In the genomic region with DNA sequence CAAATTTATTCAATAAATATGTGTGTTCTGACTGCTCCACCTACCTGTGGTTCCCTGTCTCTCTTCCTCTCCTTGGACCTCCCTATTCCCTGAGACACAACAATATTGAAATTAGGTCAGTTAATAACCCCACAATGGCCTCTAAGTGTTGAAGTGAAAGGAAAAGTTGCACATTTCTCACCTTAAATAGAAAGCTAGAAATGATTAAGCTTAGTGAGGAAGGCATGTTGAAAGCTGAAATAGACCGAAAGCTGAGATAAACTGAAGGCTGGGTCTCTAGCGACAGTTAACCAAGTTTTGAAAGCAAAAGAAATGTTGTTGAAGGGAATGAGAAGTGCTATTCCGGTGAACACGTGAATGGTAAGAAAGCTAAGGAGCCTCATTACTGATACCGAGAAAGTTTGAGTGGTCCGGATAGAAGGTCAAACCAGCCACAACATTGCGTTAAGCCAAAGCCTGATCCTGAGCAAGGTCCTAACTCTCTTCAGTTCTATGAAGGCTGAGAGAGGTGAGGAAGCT, we compare ENCODE assay signal across 11 cellular contexts. TPM values are rescaled to one million over a fixed set of nuclear protein-coding genes. Genes with fewer than 3 reads are reported as not detected.
DNase-seq lines count a peak whose midpoint lies in the region; ATAC-seq and TF ChIP-seq lines count a peak whose summit lies in the region.
"Had no signal": no experiment of that assay in that cellular context is flagged by ENCODE, and none has a peak within 500 bp of the region (broad histone marks: within the 10 kb centered on the region; RNA-seq: fewer than 3 reads in every experiment).

No MANE protein-coding gene starts in this region.

- H3K4me3 ChIP-seq in HEK293 (ENCODE audit: low read depth, low read length) (no peak overlapping the region), thymus (ENCODE audit: low read length) (no peak overlapping the region), PC-9 (no peak overlapping the region)

- H3K9me3 Mint-ChIP-seq in activated naive CD4-positive, alpha-beta T cell treated with anti-CD3 and anti-CD28 coated beads for 36 hours: peaks cover 2% of the 10 kb centered on the region
- H3K9me3 Mint-ChIP-seq in activated naive CD4-positive, alpha-beta T cell treated with anti-CD3 and anti-CD28 coated beads, Interleukin-2, amount 10 ng/mL, durations not matched to agents 7 days and 5 days: no peaks in the 10 kb centered on the region

- no peaks in the 10 kb centered on the region for H3F3A ChIP-seq in PC-9 (ENCODE audit: insufficient read depth, low read depth)

- H3K4me3 Mint-ChIP-seq in activated naive CD4-positive, alpha-beta T cell treated with anti-CD3 and anti-CD28 coated beads for 36 hours: no peak overlapping the region
- no peak overlapping the region for H3K4me3 Mint-ChIP-seq in activated naive CD4-positive, alpha-beta T cell treated with anti-CD3 and anti-CD28 coated beads, Interleukin-2, amount 10 ng/mL, durations not matched to agents 7 days and 5 days

- H3K79me2 ChIP-seq in PC-9 (ENCODE audit: low read depth): no peaks in the 10 kb centered on the region

- WGBS in thymus: 90% methylated on average over 7 of the region's 7 CpGs

- POLR2A ChIA-PET in HEK293 (lab: Yijun Ruan, JAX) (no interaction called here), PC-9 (lab: Charles Lee; ENCODE audit: unreplicated experiment) (no interaction called here)

- no peaks in the 10 kb centered on the region for H4K20me1 ChIP-seq in PC-9 (ENCODE audit: insufficient read depth)

- TF ChIP-seq CTCF in HEK293 (tag by site-specific recombination; IDR thresholded peaks at IDR 0.05) (no peak), PC-9 (conservative IDR thresholded peaks at IDR 0.05) (no peak)

- H3K4me2 ChIP-seq in PC-9: no peak overlapping the region

- no TSS peak for BruUV-seq in PC-9 (replicated peaks; lab: Mats Ljungman, UMichigan)

- H3K9me2 ChIP-seq in PC-9 (ENCODE audit: insufficient read depth): no peaks in the 10 kb centered on the region

- no peaks in the 10 kb centered on the region for H3K27me3 ChIP-seq in thymus (ENCODE audit: control insufficient read depth, insufficient read depth)
- no peaks in the 10 kb centered on the region for H3K27me3 ChIP-seq in PC-9 (ENCODE audit: insufficient read depth, low read depth)

- peak; percentile 87 for ATAC-seq in HG03460 (IDR thresholded peaks at IDR 0.05; ENCODE audit: unreplicated experiment)
- ATAC-seq: left lobe of liver had no signal

- intact Hi-C loops in activated naive CD4-positive, alpha-beta T cell treated with anti-CD3 and anti-CD28 coated beads for 36 hours (cut with micrococcal nuclease): loop anchor here (1.0 to 5.0 kb wide), 4 partner anchors 23 to 219 kb away; a partner anchor contains a TSS
- intact Hi-C loops in PC-9 (cut with micrococcal nuclease; ENCODE audit: unreplicated experiment): no loop called here

- H3K27ac Mint-ChIP-seq in activated naive CD4-positive, alpha-beta T cell treated with anti-CD3 and anti-CD28 coated beads for 36 hours: peak overlapping the region; percentile 39
- H3K27ac Mint-ChIP-seq in activated naive CD4-positive, alpha-beta T cell treated with anti-CD3 and anti-CD28 coated beads, Interleukin-2, amount 10 ng/mL, durations not matched to agents 7 days and 5 days: no peak overlapping the region

- peaks cover 8% of the 10 kb centered on the region for H3K4me1 Mint-ChIP-seq in activated naive CD4-positive, alpha-beta T cell treated with anti-CD3 and anti-CD28 coated beads for 36 hours (ENCODE audit: low read depth)
- peaks cover 2% of the 10 kb centered on the region for H3K4me1 Mint-ChIP-seq in activated naive CD4-positive, alpha-beta T cell treated with anti-CD3 and anti-CD28 coated beads, Interleukin-2, amount 10 ng/mL, durations not matched to agents 7 days and 5 days

- CTCF ChIA-PET in activated naive CD4-positive, alpha-beta T cell treated with anti-CD3 and anti-CD28 coated beads for 36 hours (lab: Charles Lee): interaction anchor here (0.7 to 1.9 kb wide), 2 partner anchors 20 to 23 kb away, joined by 3 to 8 read pairs; no protein-coding TSS in a partner anchor
- CTCF ChIA-PET in activated naive CD4-positive, alpha-beta T cell treated with anti-CD3 and anti-CD28 coated beads, Interleukin-2, amount 10 ng/mL, durations not matched to agents 7 days and 5 days (lab: Charles Lee): interaction anchor here (0.6 to 1.6 kb wide), 4 partner anchors 10 to 203 kb away, joined by 3 to 5 read pairs (median 4); no protein-coding TSS in a partner anchor
- CTCF ChIA-PET in HEK293 (lab: Yijun Ruan, JAX): interaction anchor here (0.5 to 0.7 kb wide), 3 partner anchors 50 to 766 kb away, joined by 3 to 5 read pairs (median 3); no protein-coding TSS in a partner anchor
- CTCF ChIA-PET in PC-9 (lab: Charles Lee): no interaction called here

- no peaks in the 10 kb centered on the region for H3K36me3 ChIP-seq in HEK293 (ENCODE audit: control insufficient read depth in 2 of 2, insufficient read depth in 1 of 2, low read length in 2 of 2)
- no peaks in the 10 kb centered on the region for H3K36me3 ChIP-seq in thymus (ENCODE audit: control insufficient read depth, insufficient read depth)
- H3K36me3 ChIP-seq in PC-9 (ENCODE audit: low read depth): no peaks in the 10 kb centered on the region

- H3K36me3 Mint-ChIP-seq in activated naive CD4-positive, alpha-beta T cell treated with anti-CD3 and anti-CD28 coated beads for 36 hours (ENCODE audit: low read depth): no peaks in the 10 kb centered on the region
- H3K36me3 Mint-ChIP-seq in activated naive CD4-positive, alpha-beta T cell treated with anti-CD3 and anti-CD28 coated beads, Interleukin-2, amount 10 ng/mL, durations not matched to agents 7 days and 5 days: no peaks in the 10 kb centered on the region

- H3K4me1 ChIP-seq in HEK293 (ENCODE audit: control insufficient read depth, insufficient read depth, low read length) (peaks cover 7% of the 10 kb centered on the region; the same call in 1 of the 2 replicates), thymus (ENCODE audit: control insufficient read depth, insufficient read depth, low read length) (no peaks in the 10 kb centered on the region), PC-9 (replicated peaks; ENCODE audit: insufficient read depth) (no peaks in the 10 kb centered on the region)

- H3K9me3 ChIP-seq in HEK293 (ENCODE audit: control insufficient read depth, insufficient read depth, low read depth, low read length) (no peaks in the 10 kb centered on the region), thymus (ENCODE audit: control insufficient read depth) (no peaks in the 10 kb centered on the region), PC-9 (ENCODE audit: insufficient read depth, low read depth) (no peaks in the 10 kb centered on the region)

- H3K27me3 Mint-ChIP-seq in activated naive CD4-positive, alpha-beta T cell treated with anti-CD3 and anti-CD28 coated beads for 36 hours (ENCODE audit: low read depth): peaks cover 5% of the 10 kb centered on the region
- no peaks in the 10 kb centered on the region for H3K27me3 Mint-ChIP-seq in activated naive CD4-positive, alpha-beta T cell treated with anti-CD3 and anti-CD28 coated beads, Interleukin-2, amount 10 ng/mL, durations not matched to agents 7 days and 5 days

- no peak overlapping the region for H3K27ac ChIP-seq in HEK293 (ENCODE audit: extremely low read depth, low read depth, low read length)
- H3K27ac ChIP-seq in thymus (ENCODE audit: low read depth): peak overlapping the region; percentile 4
- no peak overlapping the region for H3K27ac ChIP-seq in PC-9

- no peak overlapping the region for H2AFZ ChIP-seq in PC-9

- no peak for DNase-seq in activated naive CD4-positive, alpha-beta T cell treated with anti-CD3 and anti-CD28 coated beads for 36 hours
- no peak for DNase-seq in activated naive CD4-positive, alpha-beta T cell treated with anti-CD3 and anti-CD28 coated beads, Interleukin-2, amount 10 ng/mL, durations not matched to agents 7 days and 5 days
- DNase-seq in HT-29 (ENCODE audit: low spot score): no peak
- DNase-seq in H4 (ENCODE audit: low spot score): no peak
- DNase-seq in PC-9: no peak
- DNase-seq: NCI-H1105, Right ventricle myocardium superior had no signal

TF ChIP-seq in HEK293, 187 proteins besides CTCF, POLR2A, EP300 and RAD21:
- TF ChIP-seq ZNF239 (tag by site-specific recombination; IDR thresholded peaks at IDR 0.05) (no peak), ZNF335 (tag by site-specific recombination; conservative IDR thresholded peaks at IDR 0.05) (no peak), KLF8 (tag by site-specific recombination; IDR thresholded peaks at IDR 0.05) (no peak), GLIS1 (tag by site-specific recombination; IDR thresholded peaks at IDR 0.05) (no peak), ZBTB1 (tag by site-specific recombination; IDR thresholded peaks at IDR 0.05) (no peak), PRDM1 (tag by site-specific recombination; IDR thresholded peaks at IDR 0.05) (0 out of 2 replicates have a peak, but pooled peaks have one; percentile 13)
- TF ChIP-seq, protein P1, sequence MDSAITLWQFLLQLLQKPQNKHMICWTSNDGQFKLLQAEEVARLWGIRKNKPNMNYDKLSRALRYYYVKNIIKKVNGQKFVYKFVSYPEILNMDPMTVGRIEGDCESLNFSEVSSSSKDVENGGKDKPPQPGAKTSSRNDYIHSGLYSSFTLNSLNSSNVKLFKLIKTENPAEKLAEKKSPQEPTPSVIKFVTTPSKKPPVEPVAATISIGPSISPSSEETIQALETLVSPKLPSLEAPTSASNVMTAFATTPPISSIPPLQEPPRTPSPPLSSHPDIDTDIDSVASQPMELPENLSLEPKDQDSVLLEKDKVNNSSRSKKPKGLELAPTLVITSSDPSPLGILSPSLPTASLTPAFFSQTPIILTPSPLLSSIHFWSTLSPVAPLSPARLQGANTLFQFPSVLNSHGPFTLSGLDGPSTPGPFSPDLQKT (IDR thresholded peaks at IDR 0.05; ENCODE audit: borderline replicate concordance, low read depth, low read length): no peak
TF ChIP-seq in HEK293: peak in this region for 1.

RNA-seq across cellular contexts. Expression of a gene that starts 34.1 kb away (rescaled TPM):
- total RNA-seq in activated naive CD4-positive, alpha-beta T cell treated with anti-CD3 and anti-CD28 coated beads for 36 hours: under 1 TPM; 0.20 to 0.74 TPM
- polyA plus RNA-seq in thymus: 6.3 TPM
- 3.1 and 3.7 TPM in 2 replicates for total RNA-seq in HT-29 (2014; rRNA removed; shearing (Covaris generic))
- total RNA-seq in H4 (2014; rRNA removed; shearing (Covaris generic)): 9.3 and 11.7 TPM in 2 replicates
- 3.9 and 4.2 TPM in 2 replicates for total RNA-seq in PC-9 (2021)
